Comparison of ENCODE assay signal across 11 cellular contexts in the genomic region with DNA sequence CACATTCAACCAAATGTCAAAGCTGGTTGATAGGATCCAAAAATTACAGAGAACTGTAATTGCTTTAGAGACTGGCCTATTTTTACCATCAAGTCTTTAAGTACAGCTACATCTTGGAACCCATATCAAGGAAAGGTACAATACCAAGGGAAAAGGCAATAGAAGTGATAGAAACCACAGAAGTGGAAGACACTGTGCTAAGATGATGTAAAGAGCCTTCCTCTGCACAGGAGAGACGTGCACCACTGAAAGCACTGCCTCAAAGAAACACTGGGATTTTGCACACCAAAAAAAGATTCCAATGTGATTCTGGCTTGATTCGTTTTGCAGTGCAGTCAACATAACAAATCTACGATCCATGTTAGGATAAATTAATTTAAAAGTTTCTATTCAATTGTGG.
DNase-seq lines count a peak whose midpoint lies in the region; ATAC-seq and TF ChIP-seq lines count a peak whose summit lies in the region.
"Had no signal": no experiment of that assay in that cellular context is flagged by ENCODE, and none has a peak within 500 bp of the region (broad histone marks: within the 10 kb centered on the region; RNA-seq: fewer than 3 reads in every experiment).

No MANE protein-coding gene starts in this region.

- intact Hi-C loops in natural killer cell (cut with micrococcal nuclease) = loop anchor here (5.0 kb wide), 1 partner anchor 101 kb away; the partner anchor contains the start of gene BCL2

- TF ChIP-seq CTCF in natural killer cell (IDR thresholded peaks at IDR 0.05) (no peak), glutamatergic neuron (IDR thresholded peaks at IDR 0.05; ENCODE audit: partially characterized antibody, unreplicated experiment) (no peak)

- peaks cover 14% of the 10 kb centered on the region for H3K9me3 Mint-ChIP-seq in T-helper 1 cell treated with Interleukin-12 subunit alpha and Interleukin-12 subunit beta and Interleukin-4 antibody, amounts not matched to agents 30 μg/mL and 1 μg/mL, for 36 hours
- H3K9me3 Mint-ChIP-seq in activated CD4-positive, alpha-beta memory T cell treated with anti-CD3 and anti-CD28 coated beads, Interleukin-2, amount 10 ng/mL, durations not matched to agents 7 days and 5 days = peaks cover 6% of the 10 kb centered on the region
- H3K9me3 Mint-ChIP-seq in natural killer cell (no peaks in the 10 kb centered on the region), glutamatergic neuron (ENCODE audit: unreplicated experiment) (peaks cover 3% of the 10 kb centered on the region)

- no peaks in the 10 kb centered on the region for H3K27me3 Mint-ChIP-seq in T-helper 1 cell treated with Interleukin-12 subunit alpha and Interleukin-12 subunit beta and Interleukin-4 antibody, amounts not matched to agents 30 μg/mL and 1 μg/mL, for 36 hours (ENCODE audit: low read depth)
- no peaks in the 10 kb centered on the region for H3K27me3 Mint-ChIP-seq in activated CD4-positive, alpha-beta memory T cell treated with anti-CD3 and anti-CD28 coated beads, Interleukin-2, amount 10 ng/mL, durations not matched to agents 7 days and 5 days
- H3K27me3 Mint-ChIP-seq in natural killer cell (ENCODE audit: low read depth in 2 of 2) = peaks cover 0 to 2% of the 10 kb centered on the region in 2 donors
- peaks cover 4% of the 10 kb centered on the region for H3K27me3 Mint-ChIP-seq in glutamatergic neuron (ENCODE audit: unreplicated experiment)

- CTCF ChIA-PET in activated CD4-positive, alpha-beta memory T cell treated with anti-CD3 and anti-CD28 coated beads, Interleukin-2, amount 10 ng/mL, durations not matched to agents 7 days and 5 days (lab: Charles Lee) = interaction anchor here (0.8 to 1.3 kb wide), 2 partner anchors 101 to 102 kb away, joined by 3 read pairs; no protein-coding TSS in a partner anchor

- DNase-seq in T-helper 1 cell = no peak
- DNase-seq in activated CD4-positive, alpha-beta memory T cell treated with anti-CD3 and anti-CD28 coated beads, Interleukin-2, amount 10 ng/mL, durations not matched to agents 7 days and 5 days = no peak
- no peak for DNase-seq in natural killer cell
- DNase-seq in glutamatergic neuron = no peak
- no peak for DNase-seq in Ammon's horn (ENCODE audit: low spot score)
- DNase-seq: DMS 273 treated with DMSO at 0.1 percent for 48 hours, lower lobe of right lung, upper lobe of right lung had no signal

- peaks cover 84% of the 10 kb centered on the region for H3K4me1 Mint-ChIP-seq in T-helper 1 cell treated with Interleukin-12 subunit alpha and Interleukin-12 subunit beta and Interleukin-4 antibody, amounts not matched to agents 30 μg/mL and 1 μg/mL, for 36 hours (ENCODE audit: low read depth)
- H3K4me1 Mint-ChIP-seq in activated CD4-positive, alpha-beta memory T cell treated with anti-CD3 and anti-CD28 coated beads, Interleukin-2, amount 10 ng/mL, durations not matched to agents 7 days and 5 days = peaks cover 95% of the 10 kb centered on the region
- H3K4me1 Mint-ChIP-seq in natural killer cell = peaks cover 91 to 92% of the 10 kb centered on the region in 2 donors
- no peaks in the 10 kb centered on the region for H3K4me1 Mint-ChIP-seq in glutamatergic neuron (ENCODE audit: low read depth, unreplicated experiment)

- ATAC-seq in HG02759 (IDR thresholded peaks at IDR 0.05; ENCODE audit: unreplicated experiment) (peak; percentile 20), natural killer cell (peak; percentile 36 to 56 (median 50)), GM21529 (IDR thresholded peaks at IDR 0.05; ENCODE audit: unreplicated experiment) (no peak)
- ATAC-seq: lower lobe of right lung, upper lobe of right lung had no signal

- peaks cover 62% of the 10 kb centered on the region for H3K36me3 Mint-ChIP-seq in T-helper 1 cell treated with Interleukin-12 subunit alpha and Interleukin-12 subunit beta and Interleukin-4 antibody, amounts not matched to agents 30 μg/mL and 1 μg/mL, for 36 hours (ENCODE audit: low read depth)
- H3K36me3 Mint-ChIP-seq in activated CD4-positive, alpha-beta memory T cell treated with anti-CD3 and anti-CD28 coated beads, Interleukin-2, amount 10 ng/mL, durations not matched to agents 7 days and 5 days (ENCODE audit: low read depth) = peaks cover 70% of the 10 kb centered on the region
- peaks cover 8% of the 10 kb centered on the region for H3K36me3 Mint-ChIP-seq in natural killer cell
- peaks cover 6% of the 10 kb centered on the region for H3K36me3 Mint-ChIP-seq in glutamatergic neuron (ENCODE audit: unreplicated experiment)

- POLR2A ChIA-PET in activated CD4-positive, alpha-beta memory T cell treated with anti-CD3 and anti-CD28 coated beads, Interleukin-2, amount 10 ng/mL, durations not matched to agents 7 days and 5 days (lab: Charles Lee) = interaction anchor here (0.6 to 2.1 kb wide), 11 partner anchors 9 to 205 kb away, joined by 3 to 34 read pairs (median 4); partner anchors contain the start of gene BCL2

- H3K4me3 Mint-ChIP-seq in T-helper 1 cell treated with Interleukin-12 subunit alpha and Interleukin-12 subunit beta and Interleukin-4 antibody, amounts not matched to agents 30 μg/mL and 1 μg/mL, for 36 hours = peak overlapping the region; percentile 70
- peak overlapping the region; percentile 64 for H3K4me3 Mint-ChIP-seq in activated CD4-positive, alpha-beta memory T cell treated with anti-CD3 and anti-CD28 coated beads, Interleukin-2, amount 10 ng/mL, durations not matched to agents 7 days and 5 days
- peak overlapping the region; percentile 80 for H3K4me3 Mint-ChIP-seq in natural killer cell
- no peak overlapping the region for H3K4me3 Mint-ChIP-seq in glutamatergic neuron (ENCODE audit: unreplicated experiment)

- H3K27ac Mint-ChIP-seq in T-helper 1 cell treated with Interleukin-12 subunit alpha and Interleukin-12 subunit beta and Interleukin-4 antibody, amounts not matched to agents 30 μg/mL and 1 μg/mL, for 36 hours = peak overlapping the region; percentile 93
- H3K27ac Mint-ChIP-seq in activated CD4-positive, alpha-beta memory T cell treated with anti-CD3 and anti-CD28 coated beads, Interleukin-2, amount 10 ng/mL, durations not matched to agents 7 days and 5 days = peak overlapping the region; percentile 93
- peak overlapping the region; percentile 78 to 79 for H3K27ac Mint-ChIP-seq in natural killer cell
- H3K27ac Mint-ChIP-seq in glutamatergic neuron (ENCODE audit: unreplicated experiment) = no peak overlapping the region
